Comparison of ENCODE assay signal across 10 cellular contexts in genomic region chr3:32819086-32819450, GRCh38. TPM values are rescaled to one million over a fixed set of nuclear protein-coding genes. Genes with fewer than 3 reads are reported as not detected.
DNase-seq lines count a peak whose midpoint lies in the region; ATAC-seq and TF ChIP-seq lines count a peak whose summit lies in the region.
"Had no signal": no experiment of that assay in that cellular context is flagged by ENCODE, and none has a peak within 500 bp of the region (broad histone marks: within the 10 kb centered on the region; RNA-seq: fewer than 3 reads in every experiment).

No MANE protein-coding gene starts in this region.

- H3K4me1 Mint-ChIP-seq in CD14-positive monocyte: peaks cover 43% of the 10 kb centered on the region
- H3K4me1 Mint-ChIP-seq in effector memory CD8-positive, alpha-beta T cell (ENCODE audit: low read depth in 2 of 2): peaks cover 0 to 6% of the 10 kb centered on the region in 2 donors
- H3K4me1 Mint-ChIP-seq in natural killer cell: peaks cover 4 to 6% of the 10 kb centered on the region in 2 donors

- H3K36me3 ChIP-seq in HUES48 (ENCODE audit: control insufficient read depth, insufficient read depth, low read length) (peaks cover 55% of the 10 kb centered on the region), MG63 (no peaks in the 10 kb centered on the region)
- H3K36me3 ChIP-seq: colonic mucosa had no signal

- no peak for ATAC-seq in effector memory CD8-positive, alpha-beta T cell (replicated peaks)
- ATAC-seq in natural killer cell: no peak
- no peak for ATAC-seq in HG02852 (IDR thresholded peaks at IDR 0.05; ENCODE audit: unreplicated experiment)

- H3K9me3 ChIP-seq in HUES48 (ENCODE audit: control insufficient read depth, insufficient read depth, low read length) (no peaks in the 10 kb centered on the region), MG63 (peaks cover 2% of the 10 kb centered on the region; the same call in 1 of the 2 replicates)
- H3K9me3 ChIP-seq: colonic mucosa had no signal

- H3K4me3 Mint-ChIP-seq in CD14-positive monocyte (peak overlapping the region; percentile 75 to 94), natural killer cell (peak overlapping the region; percentile 42)
- peak overlapping the region; percentile 46 to 49 for H3K4me3 Mint-ChIP-seq in effector memory CD8-positive, alpha-beta T cell

- H3K9me3 Mint-ChIP-seq in CD14-positive monocyte (peaks cover 0 to 23% (median 11%) of the 10 kb centered on the region in 7 donors), natural killer cell (no peaks in the 10 kb centered on the region)
- H3K9me3 Mint-ChIP-seq in effector memory CD8-positive, alpha-beta T cell: no peaks in the 10 kb centered on the region

- H3K27ac Mint-ChIP-seq in CD14-positive monocyte (no peak overlapping the region), natural killer cell (no peak overlapping the region)
- H3K27ac Mint-ChIP-seq in effector memory CD8-positive, alpha-beta T cell: no peak overlapping the region

- H3K4me3 ChIP-seq in HUES48 (ENCODE audit: low read depth, low read length) (peak overlapping the region; percentile 91), MG63 (no peak overlapping the region)
- H3K4me3 ChIP-seq: colonic mucosa had no signal

- peak overlapping the region; percentile 97 for H3K9ac ChIP-seq in HUES48 (ENCODE audit: low read depth, low read length)

- H3K27me3 ChIP-seq in HUES48 (ENCODE audit: control insufficient read depth, insufficient read depth, low read length) (no peaks in the 10 kb centered on the region), MG63 (peaks cover 39% of the 10 kb centered on the region)

- intact Hi-C loops in CD14-positive monocyte (cut with micrococcal nuclease) (no loop called here), natural killer cell (cut with micrococcal nuclease) (no loop called here)

- peaks cover 38 to 63% (median 43%) of the 10 kb centered on the region in 3 donors for H3K27me3 Mint-ChIP-seq in CD14-positive monocyte (ENCODE audit: low read depth in 3 of 3)
- H3K27me3 Mint-ChIP-seq in effector memory CD8-positive, alpha-beta T cell: peaks cover 41 to 54% of the 10 kb centered on the region in 2 donors
- peaks cover 42 to 47% of the 10 kb centered on the region in 2 donors for H3K27me3 Mint-ChIP-seq in natural killer cell (ENCODE audit: low read depth in 2 of 2)

- TF ChIP-seq CTCF in CD14-positive monocyte (IDR thresholded peaks at IDR 0.05) (no peak), natural killer cell (IDR thresholded peaks at IDR 0.05) (no peak)

- H3K4me1 ChIP-seq in HUES48 (ENCODE audit: control insufficient read depth, insufficient read depth, low read length): peaks cover 27% of the 10 kb centered on the region
- H3K4me1 ChIP-seq: colonic mucosa had no signal

- peak overlapping the region; percentile 100 for H3K27ac ChIP-seq in HUES48 (ENCODE audit: low read depth, low read length)
- H3K27ac ChIP-seq: colonic mucosa had no signal

- H3K36me3 Mint-ChIP-seq in CD14-positive monocyte (peaks cover 13 to 14% of the 10 kb centered on the region in 2 donors), natural killer cell (no peaks in the 10 kb centered on the region)
- no peaks in the 10 kb centered on the region for H3K36me3 Mint-ChIP-seq in effector memory CD8-positive, alpha-beta T cell (ENCODE audit: insufficient read depth)

- DNase-seq in CD14-positive monocyte (ENCODE audit: low spot score) (no peak), natural killer cell (no peak), occipital lobe (lab: John Stamatoyannopoulos, UW) (no peak), DMS53 treated with DMSO at 0.1 percent for 48 hours (lab: John Stamatoyannopoulos, UW; ENCODE audit: unreplicated experiment) (no peak), MG63 (no peak)
- no peak for DNase-seq in effector memory CD8-positive, alpha-beta T cell
- DNase-seq: colonic mucosa, NCI-H1417 treated with DMSO at 0.1 percent for 48 hours had no signal

RNA-seq across cellular contexts. Expression of gene TRIM71, which starts 1.3 kb away (rescaled TPM):
- polyA plus RNA-seq in CD14-positive monocyte: under 1 TPM; 0.02 to 0.06 TPM
- total RNA-seq in natural killer cell: under 1 TPM in 1 of 3 donors, not detected in 2; 0.05 TPM
- total RNA-seq in occipital lobe: 2.5 TPM
- total RNA-seq in MG63 (2014; rRNA removed; shearing (Covaris generic); ENCODE audit: low replicate concordance): not detected in 2 replicates
